In the genomic region with DNA sequence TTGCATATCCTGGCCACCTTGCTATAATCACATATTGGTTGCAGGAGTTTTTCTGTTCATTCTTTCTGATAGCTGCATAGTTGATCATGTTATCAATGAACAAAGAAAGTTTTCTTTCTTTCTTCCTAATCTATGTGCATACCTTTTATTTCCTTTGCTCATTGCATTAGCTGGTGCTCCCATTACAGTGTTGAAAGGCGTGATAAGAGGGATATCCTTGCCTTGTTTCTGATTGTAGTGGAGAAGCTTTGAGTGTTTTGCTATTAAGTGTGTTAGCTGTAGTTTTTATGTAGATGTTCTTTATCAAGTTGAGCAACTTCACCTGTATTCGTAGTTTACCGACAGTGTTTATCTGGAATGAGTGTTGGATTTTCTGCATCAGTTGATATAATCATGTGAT, we compare ENCODE assay signal across 15 cellular contexts. TPM values are rescaled to one million over a fixed set of nuclear protein-coding genes. Genes with fewer than 3 reads are reported as not detected.
A peak's percentile ranks its signal among the peaks of the same experiment; 100 is the strongest.
DNase-seq lines count a peak whose midpoint lies in the region; ATAC-seq and TF ChIP-seq lines count a peak whose summit lies in the region.
"Had no signal": no experiment of that assay in that cellular context is flagged by ENCODE, and none has a peak within 500 bp of the region (broad histone marks: within the 10 kb centered on the region; RNA-seq: fewer than 3 reads in every experiment).

No MANE protein-coding gene starts in this region.

- peaks cover 32% of the 10 kb centered on the region for H3K79me2 ChIP-seq in neural progenitor cell (ENCODE audit: low read depth)

- no peak overlapping the region for H3K9ac ChIP-seq in neural progenitor cell
- H3K9ac ChIP-seq: BLaER1 treated with 17β-estradiol and CSF1 and Interleukin-3, amounts not matched to agents 10 nM and 100 nM had no signal

- POLR2A ChIA-PET in activated CD4-positive, alpha-beta T cell treated with anti-CD3 and anti-CD28 coated beads for 36 hours (lab: Charles Lee) = no interaction called here

- TF ChIP-seq POLR2A in body of pancreas (IDR thresholded peaks at IDR 0.05) = no peak

- TF ChIP-seq CTCF in chondrocyte (IDR thresholded peaks at IDR 0.05) = no peak
- no peak for TF ChIP-seq CTCF in neural progenitor cell (IDR thresholded peaks at IDR 0.05)
- no peak for TF ChIP-seq CTCF in body of pancreas (IDR thresholded peaks at IDR 0.05)

- H3K9me3 ChIP-seq in neural progenitor cell (ENCODE audit: low read depth) (no peaks in the 10 kb centered on the region), body of pancreas (no peaks in the 10 kb centered on the region)
- H3K9me3 ChIP-seq: BLaER1 treated with 17β-estradiol and CSF1 and Interleukin-3, amounts not matched to agents 10 nM and 100 nM had no signal

- peak overlapping the region; percentile 42 for H3K27ac Mint-ChIP-seq in activated CD4-positive, alpha-beta T cell treated with anti-CD3 and anti-CD28 coated beads for 36 hours
- H3K27ac Mint-ChIP-seq in chondrocyte (ENCODE audit: unreplicated experiment) (peak overlapping the region; percentile 27), neural progenitor cell (peak overlapping the region; percentile 47)
- H3K27ac Mint-ChIP-seq: CD4-positive, alpha-beta T cell; GM23338 had no signal

- H3K27ac ChIP-seq in neural progenitor cell (no peak overlapping the region), body of pancreas (no peak overlapping the region)
- H3K27ac ChIP-seq: BLaER1 treated with 17β-estradiol and CSF1 and Interleukin-3, amounts not matched to agents 10 nM and 100 nM had no signal

- CTCF ChIA-PET in activated CD4-positive, alpha-beta T cell treated with anti-CD3 and anti-CD28 coated beads for 36 hours (lab: Charles Lee) = interaction anchor here (0.8 kb wide), 1 partner anchor 11 kb away, joined by 3 read pairs; no protein-coding TSS in a partner anchor

- peaks cover 33% of the 10 kb centered on the region for H3K36me3 Mint-ChIP-seq in activated CD4-positive, alpha-beta T cell treated with anti-CD3 and anti-CD28 coated beads for 36 hours (ENCODE audit: low read depth)
- H3K36me3 Mint-ChIP-seq in chondrocyte (ENCODE audit: low read depth) (peaks cover 8% of the 10 kb centered on the region), neural progenitor cell (peaks cover 4% of the 10 kb centered on the region)

- H3K27me3 Mint-ChIP-seq in activated CD4-positive, alpha-beta T cell treated with anti-CD3 and anti-CD28 coated beads for 36 hours = no peaks in the 10 kb centered on the region
- no peaks in the 10 kb centered on the region for H3K27me3 Mint-ChIP-seq in chondrocyte (ENCODE audit: low read depth)
- H3K27me3 Mint-ChIP-seq in neural progenitor cell (ENCODE audit: insufficient read depth, low read depth) = no peaks in the 10 kb centered on the region
- H3K27me3 Mint-ChIP-seq: CD4-positive, alpha-beta T cell had no signal

- intact Hi-C loops in activated CD4-positive, alpha-beta T cell treated with anti-CD3 and anti-CD28 coated beads for 36 hours (cut with DNase I, micrococcal nuclease) = no loop called here
- intact Hi-C loops in body of pancreas (cut with DNase I) = no loop called here

- no peak overlapping the region for H2AFZ ChIP-seq in neural progenitor cell (replicated peaks)
- H2AFZ ChIP-seq: GM23338 had no signal

- H3K27me3 ChIP-seq in neural progenitor cell (no peaks in the 10 kb centered on the region), body of pancreas (no peaks in the 10 kb centered on the region)
- H3K27me3 ChIP-seq: BLaER1 treated with 17β-estradiol and CSF1 and Interleukin-3, amounts not matched to agents 10 nM and 100 nM had no signal

- no peak for ATAC-seq in activated CD4-positive, alpha-beta T cell treated with anti-CD3 and anti-CD28 coated beads for 36 hours
- ATAC-seq in body of pancreas = no peak
- ATAC-seq: GM23338 had no signal

- no peak overlapping the region for H3K4me2 ChIP-seq in neural progenitor cell
- H3K4me2 ChIP-seq: BLaER1 treated with 17β-estradiol and CSF1 and Interleukin-3, amounts not matched to agents 10 nM and 100 nM; GM23338 had no signal

- peaks cover 40% of the 10 kb centered on the region for H3K4me1 Mint-ChIP-seq in activated CD4-positive, alpha-beta T cell treated with anti-CD3 and anti-CD28 coated beads for 36 hours
- H3K4me1 Mint-ChIP-seq in chondrocyte (ENCODE audit: low read depth) = peaks cover 54% of the 10 kb centered on the region
- H3K4me1 Mint-ChIP-seq in neural progenitor cell = peaks cover 9% of the 10 kb centered on the region

- WGBS in body of pancreas, 2 donors = 57 to 75% methylated on average over 3 of the region's 3 CpGs

- no peaks in the 10 kb centered on the region for H3K36me3 ChIP-seq in neural progenitor cell
- H3K36me3 ChIP-seq in body of pancreas (replicated peaks in 1 of 2; ENCODE audit: insufficient read depth in 1 of 2, low read depth in 2 of 2) = no peaks in the 10 kb centered on the region

- no peak for DNase-seq in activated CD4-positive, alpha-beta T cell treated with anti-CD3 and anti-CD28 coated beads for 36 hours
- DNase-seq in activated CD4-positive, alpha-beta T cell treated with anti-CD3 and anti-CD28 coated beads for 1 hour = no peak
- no peak for DNase-seq in chondrocyte (ENCODE audit: low spot score)
- no peak for DNase-seq in neural progenitor cell (ENCODE audit: low spot score)
- DNase-seq in AG08396 (ENCODE audit: low spot score) = no peak
- no peak for DNase-seq in NK-92 treated with Interleukin-12 subunit alpha and Interleukin-12 subunit beta, amount 100 ng/mL, for 24 hours (lab: John Stamatoyannopoulos, UW)
- no peak for DNase-seq in body of pancreas
- DNase-seq: 8988T; Calu3; CD4-positive, alpha-beta T cell; DMS 273 treated with DMSO at 0.1 percent for 48 hours; H7; IMR-90 had no signal

- no peaks in the 10 kb centered on the region for H3K9me3 Mint-ChIP-seq in activated CD4-positive, alpha-beta T cell treated with anti-CD3 and anti-CD28 coated beads for 36 hours (ENCODE audit: low read depth)
- H3K9me3 Mint-ChIP-seq in chondrocyte (ENCODE audit: low read depth) (no peaks in the 10 kb centered on the region), neural progenitor cell (no peaks in the 10 kb centered on the region)
- H3K9me3 Mint-ChIP-seq: CD4-positive, alpha-beta T cell; GM23338 had no signal

- H4K20me1 ChIP-seq in neural progenitor cell (ENCODE audit: low read depth) = no peaks in the 10 kb centered on the region

- H3K4me3 Mint-ChIP-seq in activated CD4-positive, alpha-beta T cell treated with anti-CD3 and anti-CD28 coated beads for 36 hours = no peak overlapping the region
- H3K4me3 Mint-ChIP-seq in chondrocyte (ENCODE audit: unreplicated experiment) (no peak overlapping the region), neural progenitor cell (no peak overlapping the region)
- H3K4me3 Mint-ChIP-seq: CD4-positive, alpha-beta T cell; GM23338 had no signal

- H3K4me1 ChIP-seq in neural progenitor cell = peaks cover 8% of the 10 kb centered on the region
- H3K4me1 ChIP-seq in body of pancreas = peaks cover 44% of the 10 kb centered on the region

- H3K4me3 ChIP-seq in neural progenitor cell (no peak overlapping the region), body of pancreas (no peak overlapping the region)
- H3K4me3 ChIP-seq: BLaER1 treated with 17β-estradiol and CSF1 and Interleukin-3, amounts not matched to agents 10 nM and 100 nM; GM23338 had no signal

- no peaks in the 10 kb centered on the region for H3F3A ChIP-seq in neural progenitor cell (ENCODE audit: low read depth)

RNA-seq across cellular contexts. Expression of a gene that starts 14.6 kb away (rescaled TPM):
- 10 to 100 TPM; 14.4 to 15.0 TPM for total RNA-seq in activated CD4-positive, alpha-beta T cell treated with anti-CD3 and anti-CD28 coated beads for 36 hours
- total RNA-seq in chondrocyte = 30.8 to 42.5 TPM (median 32.4 TPM) in 3 replicates
- 12.0 and 12.6 TPM in 2 replicates for total RNA-seq in neural progenitor cell (ENCODE audit: low replicate concordance)
- total RNA-seq in body of pancreas = 10 to 100 TPM; 25.9 to 30.3 TPM
